37 cellular contexts compared by ENCODE assay signal in genomic region chr7:155896531-155897263, GRCh38.
DNase-seq lines count a peak whose midpoint lies in the region; ATAC-seq and TF ChIP-seq lines count a peak whose summit lies in the region.
"Had no signal": no experiment of that assay in that cellular context is flagged by ENCODE, and none has a peak within 500 bp of the region (broad histone marks: within the 10 kb centered on the region; RNA-seq: fewer than 3 reads in every experiment).

No MANE protein-coding gene starts in this region.

- H3K27ac Mint-ChIP-seq in activated T-cell treated with anti-CD3 and anti-CD28 coated beads, Interleukin-2, amount 50 U/mL, for 72 hours, result no peak overlapping the region
- H3K27ac Mint-ChIP-seq: activated CD8-positive, alpha-beta T cell treated with anti-CD3 and anti-CD28 coated beads, Interleukin-2, amount 10 ng/mL, durations not matched to agents 7 days and 5 days; activated naive CD8-positive, alpha-beta T cell; activated T-helper 2 cell treated with anti-CD3 and anti-CD28 coated beads, Interferon-gamma antibody, Interleukin-2, Interleukin-4, amounts not matched to agents 10 μg/mL and 5 μg/mL and 100 μg/mL, durations not matched to agents 14 hours and 24 hours and 36 hours; T-helper 2 cell treated with Interferon-gamma antibody and Interleukin-4, amounts not matched to agents 5 μg/mL and 100 μg/mL, for 36 hours had no signal

- peaks cover 7% of the 10 kb centered on the region for H3K27me3 Mint-ChIP-seq in activated T-cell treated with anti-CD3 and anti-CD28 coated beads, Interleukin-2, amount 50 U/mL, for 72 hours (ENCODE audit: low read depth)

- no peaks in the 10 kb centered on the region for H3K4me1 ChIP-seq in vagina
- H3K4me1 ChIP-seq: Peyer's patch, prostate gland had no signal

- no peaks in the 10 kb centered on the region for H3K27me3 ChIP-seq in vagina
- H3K27me3 ChIP-seq: Peyer's patch, transverse colon had no signal

- no peak for ATAC-seq in left cardiac atrium
- no peak for ATAC-seq in SK-N-SH treated with all-trans-retinoic acid at 6 μM for 48 hours
- no peak for ATAC-seq in activated T-cell treated with anti-CD3 and anti-CD28 coated beads, Interleukin-2, amount 50 U/mL, for 72 hours (replicated peaks in 1 of 2)
- ATAC-seq: activated CD8-positive, alpha-beta T cell treated with anti-CD3 and anti-CD28 coated beads, Interleukin-2, amount 10 ng/mL, durations not matched to agents 7 days and 5 days; left ventricle myocardium superior; naive thymus-derived CD4-positive, alpha-beta T cell; sciatic nerve had no signal

- peaks cover 0 to 2% of the 10 kb centered on the region in 2 donors for H3K36me3 Mint-ChIP-seq in activated T-cell treated with anti-CD3 and anti-CD28 coated beads, Interleukin-2, amount 50 U/mL, for 72 hours (ENCODE audit: insufficient read depth in 2 of 2)
- H3K36me3 Mint-ChIP-seq: activated naive CD8-positive, alpha-beta T cell; CD8-positive, alpha-beta memory T cell had no signal

- peak; percentile 27 for DNase-seq in cardiac septum (ENCODE audit: low spot score)
- no peak for DNase-seq in left cardiac atrium
- peak; percentile 91 for DNase-seq in SW480 (ENCODE audit: low spot score)
- peak; percentile 32 for DNase-seq in kidney glomerular epithelial cell (lab: John Stamatoyannopoulos, UW)
- DNase-seq in vagina (ENCODE audit: extremely low spot score in 2 of 2), result no peak
- no peak for DNase-seq in activated CD4-positive, CD25-positive, alpha-beta regulatory T cell (lab: John Stamatoyannopoulos, UW)
- DNase-seq in activated T-cell treated with anti-CD3 and anti-CD28 coated beads, Interleukin-2, amount 50 U/mL, for 72 hours, result no peak
- DNase-seq: 8988T; activated CD8-positive, alpha-beta T cell treated with anti-CD3 and anti-CD28 coated beads, Interleukin-2, amount 10 ng/mL, durations not matched to agents 7 days and 5 days; AML-193; caudate nucleus; CD8-positive, alpha-beta memory T cell; cortex of kidney; glutamatergic neuron; H7; KG1; left ventricle myocardium superior; mesendoderm; naive thymus-derived CD4-positive, alpha-beta T cell; NCI-H1436 treated with DMSO at 0.1 percent for 48 hours; NCI-H2081 treated with DMSO at 0.1 percent for 48 hours; NCI-H2227 treated with DMSO at 0.1 percent for 48 hours; NCI-H526 treated with DMSO at 0.1 percent for 48 hours; NK-92 treated with Interleukin-12 subunit alpha and Interleukin-12 subunit beta, amount 100 ng/mL, for 24 hours; nucleus accumbens; Peyer's patch; SHP77 treated with DMSO at 0.1 percent for 48 hours; stimulated activated CD4-positive, alpha-beta T cell treated with anti-CD3 and anti-CD28 coated beads, Interleukin-15, amount 100 ng/mL, for 24 hours; stimulated activated CD4-positive, alpha-beta T cell treated with anti-CD3 and anti-CD28 coated beads, Interleukin-4, amount 100 ng/mL, for 4 hours; transverse colon had no signal

- H3K4me3 Mint-ChIP-seq in activated T-cell treated with anti-CD3 and anti-CD28 coated beads, Interleukin-2, amount 50 U/mL, for 72 hours, result no peak overlapping the region
- H3K4me3 Mint-ChIP-seq: activated CD8-positive, alpha-beta T cell treated with anti-CD3 and anti-CD28 coated beads, Interleukin-2, amount 10 ng/mL, durations not matched to agents 7 days and 5 days; activated naive CD8-positive, alpha-beta T cell; CD8-positive, alpha-beta memory T cell; naive thymus-derived CD4-positive, alpha-beta T cell; T-helper 2 cell treated with Interferon-gamma antibody and Interleukin-4, amounts not matched to agents 5 μg/mL and 100 μg/mL, for 36 hours had no signal

- intact Hi-C loops in cardiac septum (cut with DNase I), result no loop called here
- intact Hi-C loops in left cardiac atrium (cut with DNase I), result no loop called here
- intact Hi-C loops in vagina (cut with DNase I), result loop anchor here (10.0 kb wide), 1 partner anchor 62 kb away; no protein-coding TSS in a partner anchor

- H3K4me1 Mint-ChIP-seq in activated T-cell treated with anti-CD3 and anti-CD28 coated beads, Interleukin-2, amount 50 U/mL, for 72 hours (ENCODE audit: low read depth), result peaks cover 4% of the 10 kb centered on the region
- H3K4me1 Mint-ChIP-seq: CD8-positive, alpha-beta memory T cell had no signal

- TF ChIP-seq CTCF in vagina (IDR thresholded peaks at IDR 0.05), result no peak

- no peaks in the 10 kb centered on the region for H3K36me3 ChIP-seq in vagina
- H3K36me3 ChIP-seq: Peyer's patch, prostate gland, transverse colon had no signal

- no peak for TF ChIP-seq POLR2A in vagina (IDR thresholded peaks at IDR 0.05)

- H3K9me3 ChIP-seq in vagina, result no peaks in the 10 kb centered on the region
- H3K9me3 ChIP-seq: prostate gland, transverse colon had no signal

- no peak overlapping the region for H3K27ac ChIP-seq in vagina
- H3K27ac ChIP-seq: HL-60, Peyer's patch, prostate gland, transverse colon had no signal

- no peak overlapping the region for H3K4me3 ChIP-seq in vagina
- H3K4me3 ChIP-seq: Peyer's patch, prostate gland, transverse colon had no signal

- H3K9me3 Mint-ChIP-seq in activated T-cell treated with anti-CD3 and anti-CD28 coated beads, Interleukin-2, amount 50 U/mL, for 72 hours, result peaks cover 0 to 3% of the 10 kb centered on the region in 2 donors

TF ChIP-seq in SK-N-SH treated with all-trans-retinoic acid at 6 μM for 48 hours, 23 proteins besides CTCF, POLR2A, EP300 and RAD21:
- no peak for TF ChIP-seq ISL1 (CRISPR knock-in tag; IDR thresholded peaks at IDR 0.05)
TF ChIP-seq in SK-N-SH treated with all-trans-retinoic acid at 6 μM for 48 hours: peak in this region for 0.

Comparison
In these comparisons a context has a peak if more than half of its experiments do, and no peak if none do; other contexts are left out.
1. DNase-seq: peak in cardiac septum (single experiment), SW480 (single experiment) and kidney glomerular epithelial cell (single experiment); none in left cardiac atrium (single experiment), vagina (0 of 2), activated CD4-positive, CD25-positive, alpha-beta regulatory T cell (0 of 4) and activated T-cell treated with anti-CD3 and anti-CD28 coated beads, Interleukin-2, amount 50 U/mL, for 72 hours (0 of 2).